Comparison of ENCODE assay signal across 8 cellular contexts in the genomic region with DNA sequence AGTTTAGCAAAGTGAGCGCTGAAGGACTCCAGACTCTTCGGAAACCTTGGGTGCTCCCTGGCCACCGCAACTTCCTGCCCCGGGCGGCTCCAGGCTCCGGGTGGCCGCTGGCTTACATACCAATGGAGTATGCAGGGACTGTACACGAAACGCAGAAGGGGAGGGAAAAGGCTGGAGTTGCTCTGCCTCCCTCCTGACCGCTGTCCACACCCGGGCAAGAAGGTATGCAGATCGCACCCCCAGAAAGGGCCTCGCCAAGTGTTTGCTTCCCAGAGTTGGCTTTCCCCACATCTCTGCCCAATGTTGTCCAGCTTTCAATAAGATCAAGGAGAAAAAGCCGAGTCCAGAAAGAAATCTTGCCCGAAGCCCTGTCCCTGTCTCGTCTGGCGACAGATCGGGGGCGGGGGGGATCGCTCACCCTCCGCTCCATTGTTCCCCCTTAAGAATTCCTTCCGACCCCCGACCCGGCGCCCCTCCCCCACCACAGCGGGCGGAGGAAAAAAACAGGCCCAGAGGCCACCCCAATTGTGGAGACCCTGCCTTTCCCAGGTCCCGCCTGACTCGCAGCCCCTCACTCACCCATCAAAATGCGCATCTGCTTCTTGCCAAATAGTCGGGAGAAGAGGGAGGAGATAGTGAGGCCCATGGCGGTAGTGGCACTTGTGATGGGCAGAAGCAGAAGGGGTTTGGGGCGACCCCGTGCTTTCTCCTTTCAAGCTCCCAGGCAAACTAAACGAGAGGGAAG. TPM values are rescaled to one million over a fixed set of nuclear protein-coding genes. Genes with fewer than 3 reads are reported as not detected.
DNase-seq lines count a peak whose midpoint lies in the region; ATAC-seq and TF ChIP-seq lines count a peak whose summit lies in the region.

No MANE protein-coding gene starts in this region.

- H3K27ac ChIP-seq in angular gyrus (ENCODE audit: low read depth, low read length): peak overlapping the region; percentile 87
- H3K27ac ChIP-seq in upper lobe of right lung: peak overlapping the region; percentile 99

- POLR2A ChIA-PET in T-cell (lab: Charles Lee): interaction anchor here (0.5 to 4.5 kb wide), 19 partner anchors 10 to 710 kb away, joined by 3 to 47 read pairs (median 4); a partner anchor contains a TSS

- no peaks in the 10 kb centered on the region for H3K27me3 ChIP-seq in upper lobe of right lung

- peak overlapping the region; percentile 88 to 97 (median 90) for H3K4me3 Mint-ChIP-seq in T-cell
- peak overlapping the region; percentile 92 for H3K4me3 Mint-ChIP-seq in progenitor cell of endocrine pancreas (ENCODE audit: low read depth)

- peak overlapping the region; percentile 94 for H3K4me3 ChIP-seq in upper lobe of right lung

- CTCF ChIA-PET in T-cell (lab: Charles Lee): interaction anchor here (0.5 to 2.0 kb wide), 7 partner anchors 18 to 670 kb away, joined by 3 to 7 read pairs (median 4); a partner anchor contains a TSS

- peak; percentile 44 for DNase-seq in NK-92 treated with Interleukin-12 subunit alpha and Interleukin-12 subunit beta, amount 100 ng/mL, for 24 hours (lab: John Stamatoyannopoulos, UW)
- DNase-seq in NK-92 (lab: John Stamatoyannopoulos, UW; ENCODE audit: unreplicated experiment): no peak
- DNase-seq in HT-29 (ENCODE audit: low spot score): peak; percentile 71
- DNase-seq in T-cell: peak; percentile 8 to 60 (median 37)
- peak; percentile 88 for DNase-seq in left ventricle myocardium superior
- DNase-seq in progenitor cell of endocrine pancreas (ENCODE audit: low spot score, unreplicated experiment): peak; percentile 51
- DNase-seq in upper lobe of right lung: peak; percentile 92

- H3K9me3 ChIP-seq in upper lobe of right lung: no peaks in the 10 kb centered on the region

- intact Hi-C loops in left ventricle myocardium superior (cut with micrococcal nuclease): no loop called here
- intact Hi-C loops in upper lobe of right lung (cut with DNase I): no loop called here

- no peaks in the 10 kb centered on the region for H3K36me3 ChIP-seq in upper lobe of right lung

- H3K36me3 Mint-ChIP-seq in T-cell: peaks cover 13% of the 10 kb centered on the region
- peaks cover 9% of the 10 kb centered on the region for H3K36me3 Mint-ChIP-seq in progenitor cell of endocrine pancreas (ENCODE audit: insufficient read depth)

- ATAC-seq in T-cell (replicated peaks in 1 of 4) (no peak), left ventricle myocardium superior (peak; percentile 76), upper lobe of right lung (peak; percentile 77)

- peaks cover 53 to 67% (median 63%) of the 10 kb centered on the region in 3 donors for H3K4me1 Mint-ChIP-seq in T-cell
- peaks cover 34% of the 10 kb centered on the region for H3K4me1 Mint-ChIP-seq in progenitor cell of endocrine pancreas (ENCODE audit: low read depth)

- no peaks in the 10 kb centered on the region for H3K27me3 Mint-ChIP-seq in T-cell
- no peaks in the 10 kb centered on the region for H3K27me3 Mint-ChIP-seq in progenitor cell of endocrine pancreas

- H3K27ac Mint-ChIP-seq in T-cell: peak overlapping the region; percentile 98 to 99
- peak overlapping the region; percentile 100 for H3K27ac Mint-ChIP-seq in progenitor cell of endocrine pancreas

- H3K9me3 Mint-ChIP-seq in T-cell: no peaks in the 10 kb centered on the region
- no peaks in the 10 kb centered on the region for H3K9me3 Mint-ChIP-seq in progenitor cell of endocrine pancreas (ENCODE audit: low read depth)

- H3K4me1 ChIP-seq in upper lobe of right lung: peaks cover 44% of the 10 kb centered on the region

- TF ChIP-seq CTCF in progenitor cell of endocrine pancreas (IDR thresholded peaks at IDR 0.05; ENCODE audit: unreplicated experiment) (no peak), upper lobe of right lung (IDR thresholded peaks at IDR 0.05) (no peak)

RNA-seq across cellular contexts. Expression of a gene that starts 0.5 kb away (rescaled TPM):
- total RNA-seq in HT-29 (2014; rRNA removed; shearing (Covaris generic)): 64.8 and 69.6 TPM in 2 replicates
- total RNA-seq in T-cell: 10 to 100 TPM; 44.7 to 71.5 (median 47.3) TPM
- total RNA-seq in left ventricle myocardium superior: 61.0 TPM
- 133 and 134 TPM in 2 replicates for total RNA-seq in progenitor cell of endocrine pancreas
- 130 TPM for total RNA-seq in upper lobe of right lung

RNA-seq across cellular contexts. Expression of a gene that starts 40.6 kb away (rescaled TPM):
- 15.3 and 16.6 TPM in 2 replicates for total RNA-seq in HT-29 (2014; rRNA removed; shearing (Covaris generic))
- total RNA-seq in T-cell (10 to 100 TPM; 23.0 to 32.5 (median 26.7) TPM), left ventricle myocardium superior (11.0 TPM), progenitor cell of endocrine pancreas (14.5 and 15.4 TPM in 2 replicates), upper lobe of right lung (20.4 TPM)

RNA-seq across cellular contexts. Expression of a gene that starts 52.5 kb away (rescaled TPM):
- total RNA-seq in HT-29 (2014; rRNA removed; shearing (Covaris generic)): 0.05 TPM in 1 of 2 replicates, not detected in the other
- under 1 TPM; 0.12 to 0.39 (median 0.25) TPM for total RNA-seq in T-cell
- 0.02 TPM for total RNA-seq in left ventricle myocardium superior
- total RNA-seq in progenitor cell of endocrine pancreas: 1.1 and 1.2 TPM in 2 replicates
- total RNA-seq in upper lobe of right lung: 0.52 TPM

Comparison
In these comparisons a context has a peak if more than half of its experiments do, and no peak if none do; other contexts are left out.
1. ATAC-seq: peak in left ventricle myocardium superior (single experiment) and upper lobe of right lung (single experiment); none in T-cell (0 of 4).